17 cellular contexts compared by ENCODE assay signal in genomic region chr19:2675892-2676291, GRCh38. TPM values are rescaled to one million over a fixed set of nuclear protein-coding genes. Genes with fewer than 3 reads are reported as not detected.
A peak's percentile ranks its signal among the peaks of the same experiment; 100 is the strongest.
DNase-seq lines count a peak whose midpoint lies in the region; ATAC-seq and TF ChIP-seq lines count a peak whose summit lies in the region.
"Had no signal": no experiment of that assay in that cellular context is flagged by ENCODE, and none has a peak within 500 bp of the region (broad histone marks: within the 10 kb centered on the region; RNA-seq: fewer than 3 reads in every experiment).

No MANE protein-coding gene starts in this region.

- 0 out of 2 replicates have a peak overlapping the region, but pooled peaks have one; percentile 66 for H3K4me2 ChIP-seq in GM23338
- H3K4me2 ChIP-seq: KMS-11 had no signal

- H3K4me1 Mint-ChIP-seq in GM23338, result peaks cover 19% of the 10 kb centered on the region
- peaks cover 68% of the 10 kb centered on the region for H3K4me1 Mint-ChIP-seq in stimulated activated memory B cell treated with anti-CD40 and anti-IgM and Interleukin-4, amounts not matched to agents 10 μg/mL and 1 μg/mL and 100 μg/mL, for 72 hours

- H3K4me3 Mint-ChIP-seq in GM23338, result no peak overlapping the region
- no peak overlapping the region for H3K4me3 Mint-ChIP-seq in stimulated activated memory B cell treated with anti-CD40 and anti-IgM and Interleukin-4, amounts not matched to agents 10 μg/mL and 1 μg/mL and 100 μg/mL, for 72 hours

- 26 to 49% (median 29%) methylated on average over 11 of the region's 11 CpGs for WGBS in psoas muscle, 3 donors

- TF ChIP-seq CTCF in GM23338 (conservative IDR thresholded peaks at IDR 0.05; ENCODE audit: low read depth in 2 of 2) (no peak), psoas muscle (IDR thresholded peaks at IDR 0.05) (no peak), foreskin fibroblast (IDR thresholded peaks at IDR 0.05; ENCODE audit: low read depth, low read length) (no peak)

- H3K9me3 ChIP-seq in psoas muscle, result no peaks in the 10 kb centered on the region

- H3K4me1 ChIP-seq in GM23338 (ENCODE audit: insufficient read depth) (peaks cover 13% of the 10 kb centered on the region), psoas muscle (no peaks in the 10 kb centered on the region)

- no peaks in the 10 kb centered on the region for H3K27me3 ChIP-seq in GM23338 (ENCODE audit: insufficient read depth)
- no peaks in the 10 kb centered on the region for H3K27me3 ChIP-seq in psoas muscle (ENCODE audit: insufficient read depth in 3 of 3, low read length in 2 of 3)

- H3K27ac ChIP-seq in GM23338 (ENCODE audit: low read depth) (no peak overlapping the region), caudate nucleus (ENCODE audit: low read depth, low read length) (peak overlapping the region; percentile 67), psoas muscle (no peak overlapping the region)
- H3K27ac ChIP-seq: KMS-11 had no signal

- peaks cover 7% of the 10 kb centered on the region for H3F3A ChIP-seq in GM23338 (replicated peaks; ENCODE audit: low read depth)

- H3K36me3 ChIP-seq in GM23338 (ENCODE audit: insufficient read depth) (no peaks in the 10 kb centered on the region), psoas muscle (ENCODE audit: insufficient read depth in 1 of 2, low read depth in 1 of 2) (no peaks in the 10 kb centered on the region)

- no peaks in the 10 kb centered on the region for H3K79me2 ChIP-seq in GM23338 (replicated peaks; ENCODE audit: insufficient read depth)

- no peak overlapping the region for H3K4me3 ChIP-seq in GM23338
- no peak overlapping the region for H3K4me3 ChIP-seq in psoas muscle
- no peak overlapping the region for H3K4me3 ChIP-seq in foreskin fibroblast (ENCODE audit: low read depth in 1 of 2, low read length in 2 of 2)

- no peaks in the 10 kb centered on the region; the same call in 1 of the 3 replicates for H3K36me3 Mint-ChIP-seq in GM23338 (ENCODE audit: low read depth)
- H3K36me3 Mint-ChIP-seq in stimulated activated memory B cell treated with anti-CD40 and anti-IgM and Interleukin-4, amounts not matched to agents 10 μg/mL and 1 μg/mL and 100 μg/mL, for 72 hours, result peaks cover 43% of the 10 kb centered on the region

- peaks cover 3% of the 10 kb centered on the region; the same call in 2 of the 3 replicates for H3K9me3 Mint-ChIP-seq in GM23338
- peaks cover 7% of the 10 kb centered on the region for H3K9me3 Mint-ChIP-seq in stimulated activated memory B cell treated with anti-CD40 and anti-IgM and Interleukin-4, amounts not matched to agents 10 μg/mL and 1 μg/mL and 100 μg/mL, for 72 hours

- no peak overlapping the region for H2AFZ ChIP-seq in GM23338

- DNase-seq in GM23338 (ENCODE audit: low spot score) (no peak), caudate nucleus (lab: John Stamatoyannopoulos, UW) (peak in 2 of 61 donors; percentile 27 to 51), left ventricle myocardium superior (peak; percentile 69), psoas muscle (no peak), foreskin fibroblast (no peak), iPS-NIHi7 (ENCODE audit: extremely low spot score) (no peak)
- DNase-seq: DMS153, NCI-H1048, NCI-H146, NCI-H2081 treated with DMSO at 0.1 percent for 48 hours, NCI-H510A, NCI-H774, PC-3 had no signal

- no peaks in the 10 kb centered on the region for H3K9me2 ChIP-seq in GM23338 (ENCODE audit: insufficient read depth)

- peak; percentile 34 for ATAC-seq in GM23338
- ATAC-seq in left ventricle myocardium superior, result peak; percentile 46
- ATAC-seq in stimulated activated memory B cell treated with anti-CD40 and anti-IgM and Interleukin-4, amounts not matched to agents 10 μg/mL and 1 μg/mL and 100 μg/mL, for 72 hours, result no peak
- ATAC-seq in psoas muscle, result no peak
- ATAC-seq: PC-3 had no signal

- H4K20me1 ChIP-seq in GM23338 (replicated peaks; ENCODE audit: insufficient read depth), result no peaks in the 10 kb centered on the region

- no peak overlapping the region for H3K27ac Mint-ChIP-seq in GM23338
- peak overlapping the region; percentile 99 for H3K27ac Mint-ChIP-seq in stimulated activated memory B cell treated with anti-CD40 and anti-IgM and Interleukin-4, amounts not matched to agents 10 μg/mL and 1 μg/mL and 100 μg/mL, for 72 hours

- intact Hi-C loops in left ventricle myocardium superior (cut with micrococcal nuclease), result no loop called here
- intact Hi-C loops in psoas muscle (cut with DNase I), result no loop called here

- peaks cover 17% of the 10 kb centered on the region for H3K27me3 Mint-ChIP-seq in GM23338 (ENCODE audit: insufficient read depth, low read depth, poor library complexity)
- H3K27me3 Mint-ChIP-seq in stimulated activated memory B cell treated with anti-CD40 and anti-IgM and Interleukin-4, amounts not matched to agents 10 μg/mL and 1 μg/mL and 100 μg/mL, for 72 hours, result no peaks in the 10 kb centered on the region

TF ChIP-seq in GM23338, 12 proteins besides CTCF, POLR2A, EP300 and RAD21 (continues in another document):
- TF ChIP-seq JUNB (IDR thresholded peaks at IDR 0.05; ENCODE audit: unreplicated experiment) (no peak), CREB1 (CRISPR knock-in tag; IDR thresholded peaks at IDR 0.05; ENCODE audit: low read depth) (no peak), EZH2 (IDR thresholded peaks at IDR 0.05; ENCODE audit: low read depth, unreplicated experiment) (no peak), ETS1 (IDR thresholded peaks at IDR 0.05) (no peak), NANOG (IDR thresholded peaks at IDR 0.05; ENCODE audit: borderline replicate concordance) (no peak), ZNF331 (CRISPR knock-in tag; IDR thresholded peaks at IDR 0.05; ENCODE audit: low read depth) (no peak), POLR2AphosphoS5 (IDR thresholded peaks at IDR 0.05; ENCODE audit: low read depth) (no peak), ZNF114 (CRISPR knock-in tag; IDR thresholded peaks at IDR 0.05) (no peak), EZH2phosphoT487 (IDR thresholded peaks at IDR 0.05; ENCODE audit: unreplicated experiment) (no peak), STAT1 (IDR thresholded peaks at IDR 0.05; ENCODE audit: unreplicated experiment) (no peak)

RNA-seq across cellular contexts. Expression of gene GNG7, which starts 26.6 kb away (rescaled TPM):
- total RNA-seq in GM23338 (2014; rRNA removed; shearing (Covaris generic)), result 5.4 and 8.3 TPM in 2 replicates
- polyA plus RNA-seq in GM23338 (2016; fragmentation: Nextera tagmentation; extraction: Ambion mirVana) (5.1 and 5.8 TPM in 2 replicates), psoas muscle (under 1 TPM; 0.48 to 0.73 (median 0.58) TPM)
- total RNA-seq in left ventricle myocardium superior (39.3 TPM), psoas muscle (1 to 10 TPM; 1.2 to 5.4 (median 2.3) TPM)
- total RNA-seq: M059J had no signal

RNA-seq across cellular contexts. Expression of gene DIRAS1, which starts 45.3 kb away (rescaled TPM):
- 17.1 and 18.6 TPM in 2 replicates for total RNA-seq in GM23338 (2014; rRNA removed; shearing (Covaris generic))
- polyA plus RNA-seq in GM23338 (2016; fragmentation: Nextera tagmentation; extraction: Ambion mirVana) (2.8 and 3.8 TPM in 2 replicates), psoas muscle (1 to 10 TPM in 1 of 3 donors, under 1 TPM in 2; 0.13 to 5.7 (median 0.15) TPM)
- total RNA-seq in left ventricle myocardium superior (241 TPM), psoas muscle (10 to 100 TPM in 1 of 4 donors, 1 to 10 TPM in 3; 1.1 to 29.9 (median 4.5) TPM)
- polyA plus RNA-seq: CD14-positive monocyte had no signal

Comparison
In these comparisons a context has a peak if more than half of its experiments do, and no peak if none do; other contexts are left out.
1. ATAC-seq: peak in GM23338 (single experiment) and left ventricle myocardium superior (single experiment); none in stimulated activated memory B cell treated with anti-CD40 and anti-IgM and Interleukin-4, amounts not matched to agents 10 μg/mL and 1 μg/mL and 100 μg/mL, for 72 hours (single experiment) and psoas muscle (0 of 4).